ENCODE assay signal across 11 cellular contexts in the genomic region with DNA sequence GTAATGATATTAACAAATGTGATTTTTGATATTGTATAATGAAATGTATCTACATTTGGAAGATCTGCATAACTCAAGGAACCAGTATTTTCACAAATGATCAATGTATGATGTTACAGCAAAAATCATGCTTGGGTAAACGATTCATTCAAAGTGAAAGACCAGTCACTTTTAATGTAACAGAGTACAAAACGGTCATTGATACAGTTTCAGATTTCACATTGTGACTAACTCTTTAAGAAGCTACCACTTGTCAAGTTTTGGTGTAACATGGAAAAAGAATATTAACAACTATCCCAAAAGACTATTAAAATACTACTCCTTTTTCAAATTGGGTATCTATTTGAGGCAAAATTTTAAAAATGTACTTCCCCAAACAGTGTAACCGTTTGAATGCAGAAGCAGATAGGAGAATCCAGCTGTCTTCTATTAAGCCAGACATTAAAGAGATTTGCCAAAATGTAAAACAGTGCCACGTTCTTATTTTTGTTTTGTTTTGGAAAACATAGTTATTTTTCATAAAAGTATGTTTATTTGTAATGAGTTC. TPM values are rescaled to one million over a fixed set of nuclear protein-coding genes. Genes with fewer than 3 reads are reported as not detected.
DNase-seq lines count a peak whose midpoint lies in the region; ATAC-seq, FAIRE-seq and TF ChIP-seq lines count a peak whose summit lies in the region.
"Had no signal": no experiment of that assay in that cellular context is flagged by ENCODE, and none has a peak within 500 bp of the region (broad histone marks: within the 10 kb centered on the region; RNA-seq: fewer than 3 reads in every experiment).

No MANE protein-coding gene starts in this region.

- no peak for ATAC-seq in aorta (ENCODE audit: low FRiP score)

- no peak overlapping the region for H4K8ac ChIP-seq in H9 (replicated peaks; ENCODE audit: insufficient read length, low read depth, low read length)

- H3K56ac ChIP-seq in H9 (ENCODE audit: insufficient read length, low read depth, low read length): no peak overlapping the region

- H3K4me1 ChIP-seq in SK-N-SH (ENCODE audit: control insufficient read depth in 1 of 2, insufficient read depth in 2 of 2, low read depth in 1 of 2, low read length in 1 of 2) (peaks cover 7 to 39% of the 10 kb centered on the region in 2 experiments), aorta (ENCODE audit: control insufficient read depth in 1 of 2, insufficient read depth in 2 of 2, low read length in 2 of 2) (peaks cover 0 to 5% of the 10 kb centered on the region in 2 donors), H9 (ENCODE audit: insufficient read depth, low read length) (peaks cover 7% of the 10 kb centered on the region; the same call in 1 of the 2 replicates)

- no peak overlapping the region for H2BK5ac ChIP-seq in H9 (ENCODE audit: insufficient read length, low read length)

- no peak overlapping the region for H3K14ac ChIP-seq in H9 (ENCODE audit: insufficient read depth, low read length)

- H2BK15ac ChIP-seq in H9 (ENCODE audit: low read depth, low read length): no peak overlapping the region

- intact Hi-C loops in aorta (cut with DNase I): loop anchor here (10.0 kb wide), 1 partner anchor 117 kb away; no protein-coding TSS in a partner anchor

- H3K4me3 Mint-ChIP-seq in H9: no peak overlapping the region

- no peak for TF ChIP-seq RAD21 in SK-N-SH (IDR thresholded peaks at IDR 0.05; ENCODE audit: low read length)

- H3K36me3 Mint-ChIP-seq in H9 (ENCODE audit: insufficient read depth in 1 of 3, low read depth in 3 of 3): no peaks in the 10 kb centered on the region

- H3K36me3 ChIP-seq in SK-N-SH (replicated peaks in 1 of 2; ENCODE audit: control insufficient read depth in 1 of 2, insufficient read depth in 2 of 2, low read length in 1 of 2): no peaks in the 10 kb centered on the region
- no peaks in the 10 kb centered on the region for H3K36me3 ChIP-seq in aorta (ENCODE audit: control insufficient read depth in 1 of 2, insufficient read depth in 2 of 2, low read length in 1 of 2)

- H4K20me1 ChIP-seq in SK-N-SH (ENCODE audit: insufficient read depth) (no peaks in the 10 kb centered on the region; the same call in 1 of the 2 replicates), H9 (ENCODE audit: control insufficient read depth, insufficient read depth, insufficient read length) (no peaks in the 10 kb centered on the region)

- WGBS in SK-N-SH (ENCODE audit: low lambda C conversion rate): 4% methylated on average over 4 of the region's 4 CpGs
- 45 to 59% methylated on average over 4 of the region's 4 CpGs for WGBS in aorta, 2 donors
- no CpG with 5 or more reads among the region's 4 CpGs for WGBS in H9 (ENCODE audit: extremely low coverage, insufficient read length, low lambda C conversion rate)

- H3K4me3 ChIP-seq in SK-N-SH (ENCODE audit: low read depth in 2 of 2, low read length in 1 of 2): no peak overlapping the region; a peak in 1 of 4 replicates
- no peak overlapping the region for H3K4me3 ChIP-seq in fibroblast of the aortic adventitia (ENCODE audit: low read depth, low read length)
- H3K4me3 ChIP-seq in aorta (ENCODE audit: low read length in 2 of 2): no peak overlapping the region

- H2BK12ac ChIP-seq in H9 (ENCODE audit: insufficient read length, low read depth, low read length): no peak overlapping the region

- POLR2A ChIA-PET in SK-N-SH (lab: Yijun Ruan, JAX): no interaction called here

- no peak overlapping the region for H4K5ac ChIP-seq in H9 (ENCODE audit: insufficient read length, low read depth, low read length)

- H3K9me3 Mint-ChIP-seq in H9: no peaks in the 10 kb centered on the region

- H3K4me2 ChIP-seq in SK-N-SH (peak overlapping the region; percentile 56; the same call in 1 of the 2 replicates), H9 (ENCODE audit: insufficient read depth, insufficient read length, low read length) (no peak overlapping the region)

- H3K27ac ChIP-seq in SK-N-SH (ENCODE audit: low read depth in 2 of 2, low read length in 1 of 2) (peak overlapping the region; percentile 68 to 91), aorta (ENCODE audit: low read depth in 1 of 2, low read length in 2 of 2) (no peak overlapping the region), H9 (ENCODE audit: insufficient read length, low read depth, low read length) (no peak overlapping the region)
- H3K27ac ChIP-seq: VCaP had no signal

- TF ChIP-seq CTCF in SK-N-SH (IDR thresholded peaks at IDR 0.05): no peak
- no peak for TF ChIP-seq CTCF in fibroblast of the aortic adventitia (IDR thresholded peaks at IDR 0.05; ENCODE audit: insufficient read depth, low read length)
- TF ChIP-seq CTCF in H9 (conservative IDR thresholded peaks at IDR 0.05): no peak

- CTCF ChIA-PET in SK-N-SH (lab: Yijun Ruan, JAX): interaction anchor here (0.9 to 2.4 kb wide), 8 partner anchors 10 to 115 kb away, joined by 3 to 6 read pairs (median 3); no protein-coding TSS in a partner anchor

- H2AFZ ChIP-seq in SK-N-SH (ENCODE audit: low read depth) (no peak overlapping the region), H9 (ENCODE audit: low read length) (no peak overlapping the region)

- H3K23me2 ChIP-seq in H9 (ENCODE audit: insufficient read length, low read depth, low read length, poor library complexity, severe bottlenecking): no peaks in the 10 kb centered on the region

- no peak overlapping the region for H3T11ph ChIP-seq in H9 (ENCODE audit: low read length)

- no peaks in the 10 kb centered on the region for H3K9me2 ChIP-seq in SK-N-SH

- no peak overlapping the region for H4K91ac ChIP-seq in H9 (ENCODE audit: insufficient read length, low read depth, low read length)

- peaks cover 14 to 26% of the 10 kb centered on the region in 2 experiments for H3K4me1 Mint-ChIP-seq in H9

- H3K9me3 ChIP-seq in SK-N-SH (no peaks in the 10 kb centered on the region), aorta (ENCODE audit: control insufficient read depth, low read length) (no peaks in the 10 kb centered on the region), H9 (ENCODE audit: control insufficient read depth, low read depth, low read length) (no peaks in the 10 kb centered on the region)

- no peak overlapping the region for H3K23ac ChIP-seq in H9 (ENCODE audit: insufficient read length, low read depth, low read length)

- H3K79me2 ChIP-seq in SK-N-SH (ENCODE audit: insufficient read depth): peaks cover 90% of the 10 kb centered on the region
- peaks cover 14% of the 10 kb centered on the region; the same call in 1 of the 2 replicates for H3K79me2 ChIP-seq in H9 (ENCODE audit: insufficient read depth, low read length)

- peak; percentile 83 for FAIRE-seq in GM19239 (lab: Jason Lieb, UNC)

- no peak; a peak in 1 of 4 replicates for TF ChIP-seq EP300 in SK-N-SH (IDR thresholded peaks at IDR 0.05; ENCODE audit: borderline replicate concordance in 1 of 2, low read depth in 1 of 2, low read length in 1 of 2)

- H3F3A ChIP-seq in SK-N-SH (replicated peaks; ENCODE audit: insufficient read depth): peaks cover 29% of the 10 kb centered on the region

- H3K27me3 ChIP-seq in SK-N-SH (ENCODE audit: insufficient read depth) (no peaks in the 10 kb centered on the region), aorta (ENCODE audit: control insufficient read depth in 1 of 2, insufficient read depth in 2 of 2, low read length in 1 of 2) (peaks cover 0 to 1% of the 10 kb centered on the region in 2 donors), H9 (ENCODE audit: insufficient read depth, low read length) (no peaks in the 10 kb centered on the region)

- no peak overlapping the region for H2AK5ac ChIP-seq in H9 (ENCODE audit: insufficient read length, low read length)

- H3K4ac ChIP-seq in H9 (ENCODE audit: low read depth, low read length): no peak overlapping the region

- H3K18ac ChIP-seq in H9 (ENCODE audit: insufficient read length, low read depth, low read length): no peak overlapping the region

- no peak overlapping the region for H2BK20ac ChIP-seq in H9 (ENCODE audit: low read depth, low read length, poor library complexity, severe bottlenecking)

- no peaks in the 10 kb centered on the region for H3K27me3 Mint-ChIP-seq in H9 (ENCODE audit: low read depth)

- DNase-seq in AG08396 (ENCODE audit: low spot score) (peak; percentile 15), GM19239 (ENCODE audit: insufficient read length, low spot score) (no peak), SK-N-SH (no peak), fibroblast of the aortic adventitia (ENCODE audit: low read depth) (peak; percentile 42), NCI-H345 (lab: John Stamatoyannopoulos, UW) (no peak), aorta (no peak), H9 (no peak)
- DNase-seq in stimulated activated CD4-positive, alpha-beta T cell treated with anti-CD3 and anti-CD28 coated beads, Interleukin-12 subunit alpha, Interleukin-12 subunit beta, amount 100 ng/mL, for 4 hours: no peak
- DNase-seq: glutamatergic neuron, NCI-H510A treated with DMSO at 0.1 percent for 48 hours had no signal

- no peak overlapping the region for H2BK120ac ChIP-seq in H9 (ENCODE audit: low read depth, low read length, poor library complexity, severe bottlenecking)

- H3K9ac ChIP-seq in SK-N-SH: peak overlapping the region; percentile 18; the same call in 1 of the 2 replicates
- H3K9ac ChIP-seq in H9 (ENCODE audit: extremely low read depth, insufficient read length, low read length): no peak overlapping the region

- no peak overlapping the region for H3K27ac Mint-ChIP-seq in H9

- H3K79me1 ChIP-seq in H9 (ENCODE audit: insufficient read depth, low read depth, low read length, poor library complexity, severe bottlenecking): peaks cover 3% of the 10 kb centered on the region

TF ChIP-seq in SK-N-SH, 30 proteins besides CTCF, POLR2A, EP300 and RAD21 (continues in another document):
- peak; percentile 55; the same call in 1 of the 2 replicates for TF ChIP-seq FOSL2 (IDR thresholded peaks at IDR 0.05; ENCODE audit: borderline replicate concordance, low read depth)
- TF ChIP-seq MEF2A (IDR thresholded peaks at IDR 0.05; ENCODE audit: borderline replicate concordance, low read depth): no peak
- TF ChIP-seq, protein P1, sequence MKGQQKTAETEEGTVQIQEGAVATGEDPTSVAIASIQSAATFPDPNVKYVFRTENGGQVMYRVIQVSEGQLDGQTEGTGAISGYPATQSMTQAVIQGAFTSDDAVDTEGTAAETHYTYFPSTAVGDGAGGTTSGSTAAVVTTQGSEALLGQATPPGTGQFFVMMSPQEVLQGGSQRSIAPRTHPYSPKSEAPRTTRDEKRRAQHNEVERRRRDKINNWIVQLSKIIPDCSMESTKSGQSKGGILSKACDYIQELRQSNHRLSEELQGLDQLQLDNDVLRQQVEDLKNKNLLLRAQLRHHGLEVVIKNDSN (IDR thresholded peaks at IDR 0.05; ENCODE audit: borderline replicate concordance, low read depth): no peak
- no peak for TF ChIP-seq SIN3A (IDR thresholded peaks at IDR 0.05; ENCODE audit: borderline replicate concordance, low read depth, low read length)
- no peak for TF ChIP-seq NRF1 (IDR thresholded peaks at IDR 0.05; ENCODE audit: low read depth, low read length)
- TF ChIP-seq TCF12 (IDR thresholded peaks at IDR 0.05): peak; percentile 49
- no peak for TF ChIP-seq RCOR1 (IDR thresholded peaks at IDR 0.05; ENCODE audit: low read length)

RNA-seq across cellular contexts. Expression of a gene that starts 31.7 kb away (rescaled TPM):
- 6.7 and 8.4 TPM in 2 replicates for polyA plus RNA-seq in SK-N-SH (2012; rRNA removed)
- 4.2 and 4.7 TPM in 2 replicates for polyA plus RNA-seq in SK-N-SH (2012; cell fraction: cytosol; rRNA removed)
- 33.8 and 50.9 TPM in 2 replicates for polyA plus RNA-seq in SK-N-SH (2012; cell fraction: nucleus; rRNA removed)
- total RNA-seq in fibroblast of the aortic adventitia (ENCODE audit: low replicate concordance): 87.7 and 89.9 TPM in 2 replicates
- total RNA-seq in aorta: 100 to 1,000 TPM; 224 to 267 TPM
- 10 to 100 TPM; 29.6 to 52.2 TPM for polyA plus RNA-seq in aorta
- total RNA-seq in H9 (2021): 41.7 and 47.3 TPM in 2 replicates

Comparison
In these comparisons a context has a peak if more than half of its experiments do, and no peak if none do; other contexts are left out.
1. DNase-seq: peak in AG08396 (single experiment) and fibroblast of the aortic adventitia (single experiment); none in GM19239 (single experiment), SK-N-SH (single experiment), stimulated activated CD4-positive, alpha-beta T cell treated with anti-CD3 and anti-CD28 coated beads, Interleukin-12 subunit alpha, Interleukin-12 subunit beta, amount 100 ng/mL, for 4 hours (single experiment), NCI-H345 (single experiment), aorta (0 of 2) and H9 (single experiment).
2. H3K27ac ChIP-seq: peak in SK-N-SH (2 of 2); none in aorta (0 of 2) and H9 (single experiment).